11 cellular contexts compared by ENCODE assay signal in genomic region chr2:17901246-17901645, GRCh38. TPM values are rescaled to one million over a fixed set of nuclear protein-coding genes. Genes with fewer than 3 reads are reported as not detected.
DNase-seq lines count a peak whose midpoint lies in the region; TF ChIP-seq lines count a peak whose summit lies in the region.
"Had no signal": no experiment of that assay in that cellular context is flagged by ENCODE, and none has a peak within 500 bp of the region (broad histone marks: within the 10 kb centered on the region; RNA-seq: fewer than 3 reads in every experiment).

No MANE protein-coding gene starts in this region.

- no peak overlapping the region for H3K4me3 ChIP-seq in fibroblast of villous mesenchyme (ENCODE audit: low read depth, low read length)

- no peak for TF ChIP-seq CTCF in fibroblast of villous mesenchyme (IDR thresholded peaks at IDR 0.05; ENCODE audit: insufficient read depth, low read depth, low read length)

- DNase-seq in DMS79 (lab: John Stamatoyannopoulos, UW) (peak; percentile 73), NCI-H128 (lab: John Stamatoyannopoulos, UW; ENCODE audit: unreplicated experiment) (peak; percentile 47), NCI-H82 (lab: John Stamatoyannopoulos, UW) (peak; percentile 92), fibroblast of villous mesenchyme (ENCODE audit: low read depth) (peak; percentile 6), T-helper 9 cell (no peak), midbrain (lab: John Stamatoyannopoulos, UW) (no peak)
- no peak for DNase-seq in activated CD8-positive, alpha-beta memory T cell treated with anti-CD3 and anti-CD28 coated beads, Interleukin-2, amount 50 U/mL, for 48 hours
- DNase-seq in activated CD4-positive, alpha-beta T cell treated with anti-CD3 and anti-CD28 coated beads for 1 hour = no peak
- DNase-seq: activated CD4-positive, alpha-beta T cell treated with anti-CD3 and anti-CD28 coated beads for 36 hours; activated naive CD4-positive, alpha-beta T cell; CD8-positive, alpha-beta memory T cell had no signal

RNA-seq across cellular contexts. Expression of gene KCNS3, which starts 22.8 kb away (rescaled TPM):
- 3.0 and 7.4 TPM in 2 replicates for total RNA-seq in fibroblast of villous mesenchyme
- total RNA-seq: CD8-positive, alpha-beta memory T cell had no signal

Comparison
In these comparisons a context has a peak if more than half of its experiments do, and no peak if none do; other contexts are left out.
1. DNase-seq: peak in DMS79 (single experiment), NCI-H128 (single experiment), NCI-H82 (single experiment) and fibroblast of villous mesenchyme (single experiment); none in activated CD8-positive, alpha-beta memory T cell treated with anti-CD3 and anti-CD28 coated beads, Interleukin-2, amount 50 U/mL, for 48 hours (single experiment), activated CD4-positive, alpha-beta T cell treated with anti-CD3 and anti-CD28 coated beads for 1 hour (single experiment), T-helper 9 cell (single experiment) and midbrain (single experiment).